Comparison of ENCODE assay signal across 8 cellular contexts in genomic region chr18:5894613-5895299, GRCh38. TPM values are rescaled to one million over a fixed set of nuclear protein-coding genes. Genes with fewer than 3 reads are reported as not detected.
DNase-seq lines count a peak whose midpoint lies in the region; ATAC-seq and TF ChIP-seq lines count a peak whose summit lies in the region.

No MANE protein-coding gene starts in this region.

- no peak for ATAC-seq in CD8-positive, alpha-beta T cell
- ATAC-seq in HG02610 (IDR thresholded peaks at IDR 0.05; ENCODE audit: unreplicated experiment) (peak; percentile 4), HG02884 (IDR thresholded peaks at IDR 0.05; ENCODE audit: unreplicated experiment) (no peak), HG03196 (IDR thresholded peaks at IDR 0.05; ENCODE audit: unreplicated experiment) (no peak)

- peaks cover 19% of the 10 kb centered on the region for H3K4me1 Mint-ChIP-seq in CD8-positive, alpha-beta T cell (ENCODE audit: low read depth)
- peaks cover 36% of the 10 kb centered on the region for H3K4me1 Mint-ChIP-seq in nephron

- H3K4me3 ChIP-seq in CD8-positive, alpha-beta T cell (ENCODE audit: low read depth, low read length) = no peak overlapping the region
- peak overlapping the region; percentile 52 to 80 (median 68) for H3K4me3 ChIP-seq in dorsolateral prefrontal cortex
- no peak overlapping the region for H3K4me3 ChIP-seq in A673 (ENCODE audit: low read depth, low read length, poor library complexity, severe bottlenecking)

- H3K27me3 Mint-ChIP-seq in CD8-positive, alpha-beta T cell (ENCODE audit: low read depth) = peaks cover 56% of the 10 kb centered on the region
- H3K27me3 Mint-ChIP-seq in nephron (ENCODE audit: low read depth) = peaks cover 74% of the 10 kb centered on the region

- no peak for TF ChIP-seq CTCF in CD8-positive, alpha-beta T cell (IDR thresholded peaks at IDR 0.05)
- TF ChIP-seq CTCF in dorsolateral prefrontal cortex (IDR thresholded peaks at IDR 0.05 in 54 of 56, conservative IDR thresholded peaks at IDR 0.05 in 2 of 56; ENCODE audit: low read depth in 1 of 56, partially characterized antibody in 56 of 56) = no peak
- TF ChIP-seq CTCF in nephron (IDR thresholded peaks at IDR 0.05; ENCODE audit: unreplicated experiment in 3 of 3) = no peak
- TF ChIP-seq CTCF in A673 (conservative IDR thresholded peaks at IDR 0.05; ENCODE audit: low read depth, low read length) = no peak

- no peak for DNase-seq in CD8-positive, alpha-beta T cell
- DNase-seq in dorsolateral prefrontal cortex = peak in 4 of 10 donors; percentile 20 to 45 (median 37)
- DNase-seq in A673 (ENCODE audit: low spot score) = no peak
- no peak for DNase-seq in glomerular visceral epithelial cell (ENCODE audit: extremely low spot score)

- no peaks in the 10 kb centered on the region for H3K36me3 Mint-ChIP-seq in CD8-positive, alpha-beta T cell
- peaks cover 6% of the 10 kb centered on the region for H3K36me3 Mint-ChIP-seq in nephron (ENCODE audit: low read depth)

- no peaks in the 10 kb centered on the region for H3K9me3 ChIP-seq in CD8-positive, alpha-beta T cell (ENCODE audit: low read length)
- no peaks in the 10 kb centered on the region for H3K9me3 ChIP-seq in A673 (ENCODE audit: low read depth, low read length, poor library complexity, severe bottlenecking)

- CTCF ChIA-PET in CD8-positive, alpha-beta T cell (lab: Charles Lee) = no interaction called here
- CTCF ChIA-PET in A673 (lab: Charles Lee) = no interaction called here

- H3K27me3 ChIP-seq in CD8-positive, alpha-beta T cell (ENCODE audit: insufficient read depth, low read length) = peaks cover 27% of the 10 kb centered on the region
- H3K27me3 ChIP-seq in dorsolateral prefrontal cortex = peaks cover 0 to 45% (median 13%) of the 10 kb centered on the region in 45 donors
- peaks cover 58% of the 10 kb centered on the region for H3K27me3 ChIP-seq in A673 (replicated peaks; ENCODE audit: insufficient read depth, low read depth, low read length, poor library complexity)

- POLR2A ChIA-PET in CD8-positive, alpha-beta T cell (lab: Charles Lee) = no interaction called here
- POLR2A ChIA-PET in A673 (lab: Charles Lee; ENCODE audit: low non-redundant PET) = no interaction called here

- H3K27ac Mint-ChIP-seq in CD8-positive, alpha-beta T cell = no peak overlapping the region
- H3K27ac Mint-ChIP-seq in nephron = peak overlapping the region; percentile 75 to 81 (median 76)

- H3K27ac ChIP-seq in CD8-positive, alpha-beta T cell (ENCODE audit: low read depth, low read length) = no peak overlapping the region
- peak overlapping the region in 56 of 59 donors; percentile 12 to 89 (median 74) for H3K27ac ChIP-seq in dorsolateral prefrontal cortex
- H3K27ac ChIP-seq in A673 (ENCODE audit: low read depth, low read length, poor library complexity, severe bottlenecking) = no peak overlapping the region

- no TSS peak for BruUV-seq in A673 (replicated peaks; lab: Mats Ljungman, UMichigan)

- H3K36me3 ChIP-seq in CD8-positive, alpha-beta T cell (ENCODE audit: insufficient read depth, low read length) = no peaks in the 10 kb centered on the region
- no peaks in the 10 kb centered on the region for H3K36me3 ChIP-seq in A673 (ENCODE audit: insufficient read depth, low read length, poor library complexity, severe bottlenecking)

- intact Hi-C loops in CD8-positive, alpha-beta T cell (cut with DNase I, micrococcal nuclease) = no loop called here
- intact Hi-C loops in dorsolateral prefrontal cortex (cut with DNase I) = loop anchor here (5.0 kb wide), 2 partner anchors 78 to 518 kb away; partner anchors contain the start of gene L3MBTL4 (in 1 of the 2)
- intact Hi-C loops in A673 (cut with micrococcal nuclease; ENCODE audit: unreplicated experiment) = no loop called here

- peak overlapping the region; percentile 47 for H3K4me3 Mint-ChIP-seq in CD8-positive, alpha-beta T cell
- H3K4me3 Mint-ChIP-seq in nephron = peak overlapping the region; percentile 85 to 91 (median 90)

- H3K4me1 ChIP-seq in CD8-positive, alpha-beta T cell (ENCODE audit: insufficient read depth, low read length) = no peaks in the 10 kb centered on the region
- no peaks in the 10 kb centered on the region for H3K4me1 ChIP-seq in A673 (ENCODE audit: insufficient read depth, low read length, poor library complexity, severe bottlenecking)

- no peaks in the 10 kb centered on the region for H3K9me3 Mint-ChIP-seq in CD8-positive, alpha-beta T cell
- H3K9me3 Mint-ChIP-seq in nephron = no peaks in the 10 kb centered on the region

RNA-seq across cellular contexts. Expression of gene TMEM200C, which starts 0.6 kb away (rescaled TPM):
- not detected for total RNA-seq in CD8-positive, alpha-beta T cell
- total RNA-seq in dorsolateral prefrontal cortex (10 to 100 TPM in 90 of 120 experiments, 1 to 10 TPM in 30; 4.5 to 22.7 (median 12.0) TPM), A673 (2021) (not detected in 2 replicates)

Comparison
In these comparisons a context has a peak if more than half of its experiments do, and no peak if none do; other contexts are left out.
1. H3K27ac ChIP-seq: peak in dorsolateral prefrontal cortex (56 of 59); none in CD8-positive, alpha-beta T cell (single experiment) and A673 (single experiment).
2. H3K4me3 ChIP-seq: peak in dorsolateral prefrontal cortex (59 of 59); none in CD8-positive, alpha-beta T cell (single experiment) and A673 (single experiment).
3. intact Hi-C loops: an anchor here in dorsolateral prefrontal cortex (5.0 kb wide); none called in CD8-positive, alpha-beta T cell and A673.